11 cellular contexts compared by ENCODE assay signal in the genomic region with DNA sequence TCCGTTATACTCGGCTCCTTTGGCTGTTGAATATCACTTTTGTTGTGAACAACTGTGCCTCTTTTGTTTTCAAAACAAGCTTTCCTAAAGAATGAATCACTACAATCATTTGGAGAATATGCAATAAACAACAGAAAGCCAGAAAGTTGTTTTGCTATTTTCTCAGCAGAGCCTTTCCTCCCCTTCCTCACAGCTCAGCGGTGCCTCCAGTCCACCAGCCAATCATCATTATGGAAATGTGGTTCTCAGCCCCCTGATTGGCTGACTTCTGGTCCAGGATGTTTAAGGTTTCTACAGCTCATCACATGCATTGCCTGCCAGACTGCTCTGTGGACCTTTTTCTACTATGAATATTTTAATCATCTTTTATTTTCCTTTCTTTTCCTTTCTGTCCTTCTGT. TPM values are rescaled to one million over a fixed set of nuclear protein-coding genes. Genes with fewer than 3 reads are reported as not detected.
DNase-seq lines count a peak whose midpoint lies in the region; FAIRE-seq lines count a peak whose summit lies in the region.
"Had no signal": no experiment of that assay in that cellular context is flagged by ENCODE, and none has a peak within 500 bp of the region (broad histone marks: within the 10 kb centered on the region; RNA-seq: fewer than 3 reads in every experiment).

No MANE protein-coding gene starts in this region.

- no peaks in the 10 kb centered on the region for H3K9me3 ChIP-seq in SJSA1 (replicated peaks)
- H3K9me3 ChIP-seq: colonic mucosa, neutrophil had no signal

- H3K4me3 ChIP-seq in SJSA1: no peak overlapping the region
- H3K4me3 ChIP-seq: colonic mucosa had no signal

- no peaks in the 10 kb centered on the region for H3K36me3 Mint-ChIP-seq in activated CD4-positive, alpha-beta T cell treated with anti-CD3 and anti-CD28 coated beads, Interleukin-2, amount 10 ng/mL, durations not matched to agents 7 days and 5 days (ENCODE audit: low read depth)

- H3K9me3 Mint-ChIP-seq in activated CD4-positive, alpha-beta T cell treated with anti-CD3 and anti-CD28 coated beads, Interleukin-2, amount 10 ng/mL, durations not matched to agents 7 days and 5 days: no peaks in the 10 kb centered on the region

- POLR2A ChIA-PET in activated CD4-positive, alpha-beta T cell treated with anti-CD3 and anti-CD28 coated beads, Interleukin-2, amount 10 ng/mL, durations not matched to agents 7 days and 5 days (lab: Charles Lee): no interaction called here

- no peak overlapping the region for H3K27ac ChIP-seq in SJSA1
- H3K27ac ChIP-seq in temporal lobe (ENCODE audit: low read depth, low read length): peak overlapping the region; percentile 57
- H3K27ac ChIP-seq: colonic mucosa, neutrophil had no signal

- H3K4me3 Mint-ChIP-seq in activated CD4-positive, alpha-beta T cell treated with anti-CD3 and anti-CD28 coated beads, Interleukin-2, amount 10 ng/mL, durations not matched to agents 7 days and 5 days: no peak overlapping the region

- 0 out of 2 replicates have a peak, but pooled peaks cover 7% of the 10 kb centered on the region for H3K4me1 ChIP-seq in SJSA1 (replicated peaks)
- H3K4me1 ChIP-seq: colonic mucosa had no signal

- DNase-seq in SHP77 (lab: John Stamatoyannopoulos, UW) (peak; percentile 46 to 66), SHP77 treated with DMSO at 0.1 percent for 48 hours (lab: John Stamatoyannopoulos, UW) (no peak), SJSA1 (ENCODE audit: low read depth in 1 of 2, low spot score in 2 of 2) (peak; percentile 69 to 78), frontal cortex (ENCODE audit: low spot score in 2 of 2) (no peak), Kasumi-1 (lab: John Stamatoyannopoulos, UW) (no peak)
- DNase-seq in stimulated activated CD4-positive, alpha-beta T cell treated with anti-CD3 and anti-CD28 coated beads, Interleukin-4, amount 100 ng/mL, for 1 hour: no peak
- no peak for DNase-seq in activated CD4-positive, alpha-beta T cell treated with anti-CD3 and anti-CD28 coated beads, Interleukin-2, amount 10 ng/mL, durations not matched to agents 7 days and 5 days
- DNase-seq: colonic mucosa, NCI-H510A had no signal

- H3K27ac Mint-ChIP-seq in activated CD4-positive, alpha-beta T cell treated with anti-CD3 and anti-CD28 coated beads, Interleukin-2, amount 10 ng/mL, durations not matched to agents 7 days and 5 days: no peak overlapping the region

- no peaks in the 10 kb centered on the region for H3K4me1 Mint-ChIP-seq in activated CD4-positive, alpha-beta T cell treated with anti-CD3 and anti-CD28 coated beads, Interleukin-2, amount 10 ng/mL, durations not matched to agents 7 days and 5 days

- CTCF ChIA-PET in activated CD4-positive, alpha-beta T cell treated with anti-CD3 and anti-CD28 coated beads, Interleukin-2, amount 10 ng/mL, durations not matched to agents 7 days and 5 days (lab: Charles Lee): no interaction called here

- peaks cover 7% of the 10 kb centered on the region for H3K27me3 Mint-ChIP-seq in activated CD4-positive, alpha-beta T cell treated with anti-CD3 and anti-CD28 coated beads, Interleukin-2, amount 10 ng/mL, durations not matched to agents 7 days and 5 days

- peak; percentile 45 for FAIRE-seq in frontal cortex (lab: Jason Lieb, UNC)

- no peaks in the 10 kb centered on the region for H3K36me3 ChIP-seq in SJSA1
- H3K36me3 ChIP-seq: colonic mucosa, neutrophil had no signal

- H3K27me3 ChIP-seq in SJSA1 (replicated peaks): no peaks in the 10 kb centered on the region
- H3K27me3 ChIP-seq: colonic mucosa had no signal

RNA-seq across cellular contexts. Expression of gene ZNF608, which starts 9.1 kb away (rescaled TPM):
- total RNA-seq in SJSA1 (2014; rRNA removed; shearing (Covaris generic)): 13.1 and 17.2 TPM in 2 replicates
- total RNA-seq in frontal cortex (106 TPM), temporal lobe (80.9 TPM)
- not detected for total RNA-seq in activated CD4-positive, alpha-beta T cell treated with anti-CD3 and anti-CD28 coated beads, Interleukin-2, amount 10 ng/mL, durations not matched to agents 7 days and 5 days

Comparison
In these comparisons a context has a peak if more than half of its experiments do, and no peak if none do; other contexts are left out.
1. DNase-seq: peak in SHP77 (2 of 2) and SJSA1 (2 of 2); none in SHP77 treated with DMSO at 0.1 percent for 48 hours (single experiment), frontal cortex (0 of 2), Kasumi-1 (0 of 2), stimulated activated CD4-positive, alpha-beta T cell treated with anti-CD3 and anti-CD28 coated beads, Interleukin-4, amount 100 ng/mL, for 1 hour (single experiment) and activated CD4-positive, alpha-beta T cell treated with anti-CD3 and anti-CD28 coated beads, Interleukin-2, amount 10 ng/mL, durations not matched to agents 7 days and 5 days (single experiment).
2. RNA of gene ZNF608, which starts 9.1 kb away (total RNA-seq): 106 TPM in frontal cortex (single experiment), 80.9 TPM in temporal lobe (single experiment) and 13.1 to 17.2 TPM in SJSA1; not detected in activated CD4-positive, alpha-beta T cell treated with anti-CD3 and anti-CD28 coated beads, Interleukin-2, amount 10 ng/mL, durations not matched to agents 7 days and 5 days; every median in the first group is over 10 times any median in the second.